2 cellular contexts compared by ENCODE assay signal in the genomic region with DNA sequence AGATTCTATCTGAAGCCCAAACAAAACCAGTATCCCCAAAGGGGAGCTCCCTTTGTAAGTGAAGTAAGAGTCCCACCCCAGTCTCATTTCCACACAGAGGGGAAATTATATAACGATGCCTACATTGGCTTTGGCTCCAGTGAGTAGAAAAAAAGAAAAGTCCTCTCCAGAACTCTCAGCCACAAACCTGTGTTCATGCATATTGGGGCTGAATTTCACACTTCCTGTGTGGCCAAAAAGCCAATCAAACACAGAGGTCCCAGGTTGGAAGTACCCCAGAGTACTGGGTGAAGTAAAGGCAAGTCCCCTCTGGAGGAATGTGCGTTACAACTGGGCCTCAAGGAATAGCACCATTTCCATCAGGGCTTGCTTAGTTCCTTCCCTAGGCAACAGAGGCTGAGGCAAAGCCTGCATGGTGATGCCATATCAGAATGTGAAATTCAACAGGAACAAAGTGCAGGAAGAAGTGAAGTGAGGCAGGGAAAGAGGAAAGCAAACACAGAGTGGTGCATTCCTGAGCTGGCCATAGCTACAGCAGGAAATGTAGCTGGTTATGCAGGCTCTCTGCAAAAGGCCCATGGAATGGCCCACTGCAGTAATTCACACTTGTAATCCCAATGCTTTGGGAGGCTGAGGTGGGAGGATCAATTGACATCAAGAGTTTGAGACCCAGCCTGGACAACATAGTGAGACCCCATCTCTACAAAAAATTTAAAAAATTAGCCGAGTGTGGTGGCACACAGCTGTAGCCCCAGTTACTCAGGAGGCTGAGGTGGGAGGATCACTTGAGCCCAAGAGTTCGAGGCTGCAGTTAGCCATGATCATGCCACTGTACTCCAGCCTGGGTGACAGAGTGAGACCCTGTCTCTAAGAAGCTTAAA.
TF ChIP-seq lines count a peak whose summit lies in the region.

No MANE protein-coding gene starts in this region.

TF ChIP-seq in K562, 482 proteins besides CTCF, POLR2A, EP300 and RAD21:
- TF ChIP-seq PHB (CRISPR knock-in tag; IDR thresholded peaks at IDR 0.05) (no peak), ZNF121 (CRISPR knock-in tag; conservative IDR thresholded peaks at IDR 0.05) (peak; percentile 82)

TF ChIP-seq in SK-N-SH, 30 proteins besides CTCF, POLR2A, EP300 and RAD21:
- TF ChIP-seq TCF12 (IDR thresholded peaks at IDR 0.05) (no peak), GATA2 (CRISPR knock-in tag; IDR thresholded peaks at IDR 0.05) (no peak), TEAD4 (IDR thresholded peaks at IDR 0.05; ENCODE audit: borderline replicate concordance, insufficient read depth) (no peak)
- TF ChIP-seq, protein P1, sequence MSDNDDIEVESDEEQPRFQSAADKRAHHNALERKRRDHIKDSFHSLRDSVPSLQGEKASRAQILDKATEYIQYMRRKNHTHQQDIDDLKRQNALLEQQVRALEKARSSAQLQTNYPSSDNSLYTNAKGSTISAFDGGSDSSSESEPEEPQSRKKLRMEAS (IDR thresholded peaks at IDR 0.05; ENCODE audit: low read depth): no peak
